ENCODE assay signal across 8 cellular contexts in genomic region chr2:237688541-237688940, GRCh38.
DNase-seq lines count a peak whose midpoint lies in the region; ATAC-seq and TF ChIP-seq lines count a peak whose summit lies in the region.
"Not testable (repeated sequence)": the region's sequence is repeated elsewhere in the genome, so short reads cannot be mapped to it uniquely, and the experiment has no call there.

No MANE protein-coding gene starts in this region.

- H3K9ac ChIP-seq in colonic mucosa (ENCODE audit: low read depth in 2 of 2, low read length in 2 of 2), result not testable (repeated sequence)

- POLR2A ChIA-PET in CD8-positive, alpha-beta T cell (lab: Charles Lee), result interaction anchor here (1.4 to 11.6 kb wide), 3 partner anchors 8 to 14 kb away, joined by 4 to 119 read pairs (median 8); no protein-coding TSS in a partner anchor
- POLR2A ChIA-PET in naive thymus-derived CD4-positive, alpha-beta T cell (lab: Charles Lee), result interaction anchor here (0.7 to 12.7 kb wide), 6 partner anchors 8 to 256 kb away, joined by 3 to 349 read pairs (median 8); no protein-coding TSS in a partner anchor

- 97% methylated on average over 6 of the region's 6 CpGs for WGBS in right cardiac atrium
- WGBS in spleen, 5 donors, result 83 to 94% (median 92%) methylated on average over 6 of the region's 6 CpGs
- WGBS in urinary bladder, result 94% methylated on average over 6 of the region's 6 CpGs

- not testable (repeated sequence) for ATAC-seq in CD8-positive, alpha-beta T cell; T-helper 17 cell; right cardiac atrium; naive thymus-derived CD4-positive, alpha-beta T cell

- H3K27ac ChIP-seq in CD8-positive, alpha-beta T cell (ENCODE audit: low read depth, low read length), result peak overlapping the region; percentile 88
- H3K27ac ChIP-seq in colonic mucosa (peak overlapping the region; percentile 69), right cardiac atrium (ENCODE audit: low read length) (peak overlapping the region; percentile 96), spleen (peak overlapping the region in 7 of 8 donors; percentile 72 to 100 (median 98)), urinary bladder (ENCODE audit: low read depth) (peak overlapping the region; percentile 95)
- peak overlapping the region; percentile 90 for H3K27ac ChIP-seq in naive thymus-derived CD4-positive, alpha-beta T cell (ENCODE audit: low read depth, low read length)

- H3K4me3 Mint-ChIP-seq in CD8-positive, alpha-beta T cell; activated T-helper 2 cell treated with anti-CD3 and anti-CD28 coated beads, Interferon-gamma antibody, Interleukin-2, Interleukin-4, amounts not matched to agents 10 μg/mL and 5 μg/mL and 100 μg/mL, durations not matched to agents 14 hours and 24 hours and 36 hours (ENCODE audit: low read depth): not testable (repeated sequence)
- H3K4me3 Mint-ChIP-seq in T-helper 17 cell, result peak overlapping the region; percentile 58
- peak overlapping the region in 9 of 10 donors; percentile 62 to 93 (median 90) for H3K4me3 Mint-ChIP-seq in naive thymus-derived CD4-positive, alpha-beta T cell

- not testable (repeated sequence) for H3K36me3 Mint-ChIP-seq in CD8-positive, alpha-beta T cell; T-helper 17 cell (ENCODE audit: low read depth); activated T-helper 2 cell treated with anti-CD3 and anti-CD28 coated beads, Interferon-gamma antibody, Interleukin-2, Interleukin-4, amounts not matched to agents 10 μg/mL and 5 μg/mL and 100 μg/mL, durations not matched to agents 14 hours and 24 hours and 36 hours (ENCODE audit: low read depth)
- H3K36me3 Mint-ChIP-seq in naive thymus-derived CD4-positive, alpha-beta T cell, result peaks cover 0 to 11% (median 0%) of the 10 kb centered on the region in 5 donors

- not testable (repeated sequence) for H3K27me3 Mint-ChIP-seq in CD8-positive, alpha-beta T cell (ENCODE audit: low read depth); T-helper 17 cell; activated T-helper 2 cell treated with anti-CD3 and anti-CD28 coated beads, Interferon-gamma antibody, Interleukin-2, Interleukin-4, amounts not matched to agents 10 μg/mL and 5 μg/mL and 100 μg/mL, durations not matched to agents 14 hours and 24 hours and 36 hours (ENCODE audit: low read depth); naive thymus-derived CD4-positive, alpha-beta T cell

- H3K27ac Mint-ChIP-seq in CD8-positive, alpha-beta T cell, result peak overlapping the region; percentile 99
- H3K27ac Mint-ChIP-seq in T-helper 17 cell, result peak overlapping the region; percentile 99
- peak overlapping the region; percentile 74 for H3K27ac Mint-ChIP-seq in activated T-helper 2 cell treated with anti-CD3 and anti-CD28 coated beads, Interferon-gamma antibody, Interleukin-2, Interleukin-4, amounts not matched to agents 10 μg/mL and 5 μg/mL and 100 μg/mL, durations not matched to agents 14 hours and 24 hours and 36 hours
- peak overlapping the region; percentile 97 to 100 (median 99) for H3K27ac Mint-ChIP-seq in naive thymus-derived CD4-positive, alpha-beta T cell

- not testable (repeated sequence) for H3K36me3 ChIP-seq in CD8-positive, alpha-beta T cell (ENCODE audit: insufficient read depth, low read length); colonic mucosa; naive thymus-derived CD4-positive, alpha-beta T cell (ENCODE audit: control insufficient read depth in 2 of 3, insufficient read depth in 3 of 3, low read length in 3 of 3); spleen; urinary bladder (ENCODE audit: insufficient read depth)

- intact Hi-C loops in CD8-positive, alpha-beta T cell (cut with DNase I, micrococcal nuclease); activated T-helper 2 cell treated with anti-CD3 and anti-CD28 coated beads, Interferon-gamma antibody, Interleukin-2, Interleukin-4, amounts not matched to agents 10 μg/mL and 5 μg/mL and 100 μg/mL, durations not matched to agents 14 hours and 24 hours and 36 hours (cut with micrococcal nuclease); colonic mucosa (cut with DNase I); naive thymus-derived CD4-positive, alpha-beta T cell (cut with micrococcal nuclease); spleen (cut with DNase I; ENCODE audit: low total_unique reads): not testable (repeated sequence)
- intact Hi-C loops in right cardiac atrium (cut with DNase I), result loop anchor here in 1 of 4 donors (5.0 kb wide), 1 partner anchor 59 kb away; no protein-coding TSS in a partner anchor

- DNase-seq in CD8-positive, alpha-beta T cell; T-helper 17 cell; activated T-helper 2 cell treated with anti-CD3 and anti-CD28 coated beads, Interferon-gamma antibody, Interleukin-2, Interleukin-4, amounts not matched to agents 10 μg/mL and 5 μg/mL and 100 μg/mL, durations not matched to agents 14 hours and 24 hours and 36 hours (ENCODE audit: low spot score); colonic mucosa; right cardiac atrium: not testable (repeated sequence)
- DNase-seq in naive thymus-derived CD4-positive, alpha-beta T cell, result peak in 1 of 9 donors; percentile 16
- peak; percentile 71 for DNase-seq in spleen

- H3K4me3 ChIP-seq in CD8-positive, alpha-beta T cell (ENCODE audit: low read depth, low read length); colonic mucosa; right cardiac atrium (ENCODE audit: low read length); naive thymus-derived CD4-positive, alpha-beta T cell (ENCODE audit: low read length); spleen; urinary bladder (ENCODE audit: low read depth, low read length): not testable (repeated sequence)

- peaks cover 46% of the 10 kb centered on the region for H3K4me1 ChIP-seq in CD8-positive, alpha-beta T cell (ENCODE audit: insufficient read depth, low read length)
- not testable (repeated sequence) for H3K4me1 ChIP-seq in colonic mucosa; right cardiac atrium (ENCODE audit: control insufficient read depth, insufficient read depth, low read length); urinary bladder (ENCODE audit: insufficient read depth)
- H3K4me1 ChIP-seq in naive thymus-derived CD4-positive, alpha-beta T cell (ENCODE audit: control insufficient read depth in 2 of 2, insufficient read depth in 2 of 2, low read length in 2 of 2), result peaks cover 36 to 48% of the 10 kb centered on the region in 2 donors
- H3K4me1 ChIP-seq in spleen, result peaks cover 30 to 71% (median 56%) of the 10 kb centered on the region in 6 donors

- peaks cover 54% of the 10 kb centered on the region for H3K4me1 Mint-ChIP-seq in CD8-positive, alpha-beta T cell (ENCODE audit: low read depth)
- peaks cover 49% of the 10 kb centered on the region for H3K4me1 Mint-ChIP-seq in T-helper 17 cell
- peaks cover 48% of the 10 kb centered on the region for H3K4me1 Mint-ChIP-seq in activated T-helper 2 cell treated with anti-CD3 and anti-CD28 coated beads, Interferon-gamma antibody, Interleukin-2, Interleukin-4, amounts not matched to agents 10 μg/mL and 5 μg/mL and 100 μg/mL, durations not matched to agents 14 hours and 24 hours and 36 hours (ENCODE audit: low read depth)
- H3K4me1 Mint-ChIP-seq in naive thymus-derived CD4-positive, alpha-beta T cell, result peaks cover 41 to 69% (median 55%) of the 10 kb centered on the region in 7 donors

- H3K9me3 Mint-ChIP-seq in CD8-positive, alpha-beta T cell; activated T-helper 2 cell treated with anti-CD3 and anti-CD28 coated beads, Interferon-gamma antibody, Interleukin-2, Interleukin-4, amounts not matched to agents 10 μg/mL and 5 μg/mL and 100 μg/mL, durations not matched to agents 14 hours and 24 hours and 36 hours; naive thymus-derived CD4-positive, alpha-beta T cell: not testable (repeated sequence)

- H3K27me3 ChIP-seq in CD8-positive, alpha-beta T cell (ENCODE audit: insufficient read depth, low read length); colonic mucosa; right cardiac atrium (ENCODE audit: control insufficient read depth, insufficient read depth); naive thymus-derived CD4-positive, alpha-beta T cell (ENCODE audit: control insufficient read depth in 2 of 2, insufficient read depth in 2 of 2, low read length in 2 of 2); spleen (replicated peaks in 1 of 7): not testable (repeated sequence)

- not testable (repeated sequence) for H3K9me3 ChIP-seq in CD8-positive, alpha-beta T cell (ENCODE audit: low read length); T-helper 17 cell (ENCODE audit: control insufficient read depth, low read length, poor library complexity, severe bottlenecking); colonic mucosa; right cardiac atrium (ENCODE audit: control insufficient read depth, low read length); naive thymus-derived CD4-positive, alpha-beta T cell (ENCODE audit: control insufficient read depth in 2 of 3, low read length in 3 of 3); spleen

- CTCF ChIA-PET in CD8-positive, alpha-beta T cell (lab: Charles Lee), result interaction anchor here (1.4 to 25.3 kb wide), 5 partner anchors 9 to 84 kb away, joined by 3 to 328 read pairs (median 18); no protein-coding TSS in a partner anchor
- CTCF ChIA-PET in naive thymus-derived CD4-positive, alpha-beta T cell (lab: Charles Lee), result interaction anchor here (0.7 to 11.8 kb wide), 2 partner anchors 13 to 56 kb away, joined by 3 to 111 read pairs; no protein-coding TSS in a partner anchor

- TF ChIP-seq POLR2A in spleen (IDR thresholded peaks at IDR 0.05), result not testable (repeated sequence)

- TF ChIP-seq CTCF in CD8-positive, alpha-beta T cell (IDR thresholded peaks at IDR 0.05); colonic mucosa (IDR thresholded peaks at IDR 0.05); spleen (IDR thresholded peaks at IDR 0.05 in 8 of 11, conservative IDR thresholded peaks at IDR 0.05 in 3 of 11): not testable (repeated sequence)
